Comparison of ENCODE assay signal across 8 cellular contexts in genomic region chr1:54409156-54410142, GRCh38. TPM values are rescaled to one million over a fixed set of nuclear protein-coding genes. Genes with fewer than 3 reads are reported as not detected.
DNase-seq lines count a peak whose midpoint lies in the region; ATAC-seq and TF ChIP-seq lines count a peak whose summit lies in the region.

No MANE protein-coding gene starts in this region.

- H3K9me3 Mint-ChIP-seq in WTC11, result no peaks in the 10 kb centered on the region

- H3K4me1 ChIP-seq in mucosa of rectum (ENCODE audit: control insufficient read depth in 2 of 2, insufficient read depth in 2 of 2, low read length in 2 of 2), result peaks cover 37 to 38% of the 10 kb centered on the region in 2 donors

- in situ Hi-C loops in brain microvascular endothelial cell (cut with HindIII; ENCODE audit: low pct_ligation_motif_present, low sequenced_read_pairs), result loop anchor here (5.0 kb wide), 1 partner anchor 78 kb away; no protein-coding TSS in a partner anchor

- H3K27ac ChIP-seq in mucosa of rectum (ENCODE audit: low read depth in 2 of 2, low read length in 2 of 2), result peak overlapping the region; percentile 75 to 92
- H3K27ac ChIP-seq in brain microvascular endothelial cell, result no peak overlapping the region

- H3K4me3 Mint-ChIP-seq in WTC11, result no peak overlapping the region

- DNase-seq in NCI-H2107 treated with DMSO at 0.1 percent for 48 hours (lab: John Stamatoyannopoulos, UW; ENCODE audit: unreplicated experiment), result peak; percentile 53
- no peak for DNase-seq in NCI-H2107 (lab: John Stamatoyannopoulos, UW)
- no peak for DNase-seq in WTC11 (ENCODE audit: low spot score)
- DNase-seq in AML-193 (lab: John Stamatoyannopoulos, UW), result no peak
- no peak for DNase-seq in OCI-M2 (lab: John Stamatoyannopoulos, UW; ENCODE audit: unreplicated experiment)
- no peak for DNase-seq in brain microvascular endothelial cell

- no peaks in the 10 kb centered on the region for H3K36me3 Mint-ChIP-seq in WTC11

- H3K27me3 ChIP-seq in mucosa of rectum (ENCODE audit: control insufficient read depth in 2 of 2, insufficient read depth in 2 of 2, low read length in 2 of 2) (no peaks in the 10 kb centered on the region), brain microvascular endothelial cell (replicated peaks) (no peaks in the 10 kb centered on the region)

- peak overlapping the region; percentile 19 to 45 for H3K9ac ChIP-seq in mucosa of rectum (ENCODE audit: low read depth in 1 of 2, low read length in 2 of 2)

- no peaks in the 10 kb centered on the region for H3K9me3 ChIP-seq in mucosa of rectum (ENCODE audit: control insufficient read depth in 2 of 2, low read length in 2 of 2)

- POLR2A ChIA-PET in WTC11 (lab: Charles Lee), result no interaction called here

- no peak for TF ChIP-seq CTCF in WTC11 (IDR thresholded peaks at IDR 0.05)
- TF ChIP-seq CTCF in brain microvascular endothelial cell (IDR thresholded peaks at IDR 0.05; ENCODE audit: low read depth, low read length, missing control alignments), result no peak

- H3K27me3 Mint-ChIP-seq in WTC11 (ENCODE audit: low read depth), result peaks cover 7% of the 10 kb centered on the region

- H3K4me1 Mint-ChIP-seq in WTC11, result peaks cover 58% of the 10 kb centered on the region

- H3K4me3 ChIP-seq in mucosa of rectum (ENCODE audit: low read length in 2 of 2), result peak overlapping the region in 1 of 2 donors; percentile 13
- no peak overlapping the region for H3K4me3 ChIP-seq in brain microvascular endothelial cell (ENCODE audit: low read depth, low read length)

- ATAC-seq in HG03280 (IDR thresholded peaks at IDR 0.05; ENCODE audit: unreplicated experiment) (peak; percentile 31), WTC11 (no peak)

- H3K36me3 ChIP-seq in mucosa of rectum (ENCODE audit: control insufficient read depth in 2 of 2, insufficient read depth in 2 of 2, low read length in 2 of 2) (no peaks in the 10 kb centered on the region), brain microvascular endothelial cell (replicated peaks) (no peaks in the 10 kb centered on the region)

- peak overlapping the region; percentile 99 for H3K27ac Mint-ChIP-seq in WTC11

- CTCF ChIA-PET in WTC11 (lab: Charles Lee), result interaction anchor here (0.6 to 3.6 kb wide), 2 partner anchors 80 to 206 kb away, joined by 7 to 17 read pairs; no protein-coding TSS in a partner anchor

TF ChIP-seq in WTC11, 78 proteins besides CTCF, POLR2A, EP300 and RAD21:
- TF ChIP-seq PREB (CRISPR knock-in tag; IDR thresholded peaks at IDR 0.05; ENCODE audit: borderline replicate concordance), result no peak
- TF ChIP-seq E2F1 (CRISPR knock-in tag; IDR thresholded peaks at IDR 0.05), result no peak
- TF ChIP-seq ZNF396 (CRISPR knock-in tag; IDR thresholded peaks at IDR 0.05; ENCODE audit: borderline replicate concordance), result no peak
- no peak for TF ChIP-seq NFATC4 (CRISPR knock-in tag; IDR thresholded peaks at IDR 0.05)
- TF ChIP-seq E2F4 (CRISPR knock-in tag; IDR thresholded peaks at IDR 0.05; ENCODE audit: borderline replicate concordance, low read depth), result no peak
- TF ChIP-seq GRHL2 (CRISPR knock-in tag; IDR thresholded peaks at IDR 0.05; ENCODE audit: insufficient replicate concordance, severe bottlenecking), result no peak
- TF ChIP-seq ETV6 (CRISPR knock-in tag; IDR thresholded peaks at IDR 0.05), result no peak

RNA-seq across cellular contexts. Expression of gene SSBP3, which starts 3.3 kb away (rescaled TPM):
- total RNA-seq in WTC11 (2021), result 98.8 to 115 TPM (median 105 TPM) in 3 replicates
